ENCODE assay signal across 21 cellular contexts in genomic region chr3:96915465-96915864, GRCh38.
"Had no signal": no experiment of that assay in that cellular context is flagged by ENCODE, and none has a peak within 500 bp of the region (broad histone marks: within the 10 kb centered on the region; RNA-seq: fewer than 3 reads in every experiment).

No MANE protein-coding gene starts in this region.

- ATAC-seq: activated CD4-positive, alpha-beta T cell treated with anti-CD3 and anti-CD28 coated beads for 36 hours; activated T-cell treated with anti-CD3 and anti-CD28 coated beads, Interleukin-2, amount 50 U/mL, for 4 hours; activated T-helper 17 cell treated with anti-CD3 and anti-CD28 coated beads, Interleukin-2, amount 50 U/mL, for 72 hours; esophagus mucosa; gastrocnemius medialis; heart right ventricle had no signal

- DNase-seq: activated CD4-positive, alpha-beta memory T cell treated with anti-CD3 and anti-CD28 coated beads for 36 hours; activated CD4-positive, alpha-beta T cell treated with anti-CD3 and anti-CD28 coated beads for 36 hours; activated CD4-positive, alpha-beta T cell treated with anti-CD3 and anti-CD28 coated beads, Interleukin-2, amount 10 ng/mL, durations not matched to agents 24 days and 14 days; activated CD4-positive, CD25-positive, alpha-beta regulatory T cell; activated CD4-positive, CD25-positive, alpha-beta regulatory T cell treated with anti-CD3 and anti-CD28 coated beads, Interleukin-2, amount 50 U/mL, for 72 hours; activated effector memory CD4-positive, alpha-beta T cell treated with Interleukin-2 at 50 U/mL for 16 hours; activated gamma-delta T cell treated with Interleukin-2 at 50 U/mL for 16 hours; activated naive CD4-positive, alpha-beta T cell treated with anti-CD3 and anti-CD28 coated beads, Interleukin-2, amount 50 U/mL, for 16 hours; activated naive CD4-positive, alpha-beta T cell treated with Interleukin-2 at 50 U/mL for 16 hours; activated T-cell treated with anti-CD3 and anti-CD28 coated beads, Interleukin-2, amount 50 U/mL, for 4 hours; amygdala; aorta; dorsolateral prefrontal cortex; effector memory CD4-positive, alpha-beta T cell; endodermal cell; foreskin fibroblast; gastrocnemius medialis; heart right ventricle; T-helper 2 cell had no signal
